Comparison of ENCODE assay signal across 27 cellular contexts in genomic region chr21:41820384-41821080, GRCh38. TPM values are rescaled to one million over a fixed set of nuclear protein-coding genes. Genes with fewer than 3 reads are reported as not detected.
"Had no signal": no experiment of that assay in that cellular context is flagged by ENCODE, and none has a peak within 500 bp of the region (broad histone marks: within the 10 kb centered on the region; RNA-seq: fewer than 3 reads in every experiment).

No MANE protein-coding gene starts in this region.

- H3K4me1 ChIP-seq: parathyroid adenoma, psoas muscle, right lobe of liver had no signal

- H3K27me3 Mint-ChIP-seq: memory B cell; naive thymus-derived CD4-positive, alpha-beta T cell; natural killer cell treated with Interleukin-12 subunit alpha and Interleukin-12 subunit beta and Interleukin-15 and Interleukin-18, amount 100 ng/mL, for 72 hours; stimulated activated memory B cell treated with anti-CD40 and anti-IgM and Interleukin-4, amounts not matched to agents 10 μg/mL and 1 μg/mL and 100 μg/mL, for 72 hours; stimulated activated naive CD8-positive, alpha-beta T cell treated with anti-CD3 and anti-CD28 coated beads, Interleukin-15, amount 100 ng/mL, for 72 hours had no signal

- H3K9me3 Mint-ChIP-seq: memory B cell; naive thymus-derived CD4-positive, alpha-beta T cell; natural killer cell treated with Interleukin-12 subunit alpha and Interleukin-12 subunit beta and Interleukin-15 and Interleukin-18, amount 100 ng/mL, for 72 hours; stimulated activated memory B cell treated with anti-CD40 and anti-IgM and Interleukin-4, amounts not matched to agents 10 μg/mL and 1 μg/mL and 100 μg/mL, for 72 hours; stimulated activated naive CD8-positive, alpha-beta T cell treated with anti-CD3 and anti-CD28 coated beads, Interleukin-15, amount 100 ng/mL, for 72 hours had no signal

- H3K36me3 Mint-ChIP-seq: natural killer cell treated with Interleukin-12 subunit alpha and Interleukin-12 subunit beta and Interleukin-15 and Interleukin-18, amount 100 ng/mL, for 72 hours had no signal

- H2AFZ ChIP-seq: hepatocyte, parathyroid adenoma had no signal

- H3K4me3 Mint-ChIP-seq: memory B cell; naive thymus-derived CD4-positive, alpha-beta T cell; natural killer cell treated with Interleukin-12 subunit alpha and Interleukin-12 subunit beta and Interleukin-15 and Interleukin-18, amount 100 ng/mL, for 72 hours; stimulated activated memory B cell treated with anti-CD40 and anti-IgM and Interleukin-4, amounts not matched to agents 10 μg/mL and 1 μg/mL and 100 μg/mL, for 72 hours; stimulated activated naive CD8-positive, alpha-beta T cell treated with anti-CD3 and anti-CD28 coated beads, Interleukin-15, amount 100 ng/mL, for 72 hours had no signal

- DNase-seq: heart right ventricle; islet precursor cell; left ventricle myocardium inferior; midbrain; naive thymus-derived CD4-positive, alpha-beta T cell; nucleus accumbens; psoas muscle; stimulated activated CD4-positive, alpha-beta T cell treated with anti-CD3 and anti-CD28 coated beads, Interleukin-1b, Interleukin-23, amount 100 ng/mL, for 48 hours; stimulated activated CD4-positive, alpha-beta T cell treated with anti-CD3 and anti-CD28 coated beads, Interleukin-2, amount 100 ng/mL, for 48 hours; stimulated activated CD4-positive, alpha-beta T cell treated with anti-CD3 and anti-CD28 coated beads, Interleukin-4, amount 100 ng/mL, for 4 hours; stimulated activated CD8-positive, alpha-beta memory T cell treated with anti-CD3 and anti-CD28 coated beads, Interleukin-4, amount 100 ng/mL, for 48 hours; stimulated activated naive CD4-positive, alpha-beta T cell treated with Interleukin-2 at 50 U/mL for 16 hours; stimulated activated naive CD8-positive, alpha-beta T cell treated with anti-CD3 and anti-CD28 coated beads, Interleukin-15, amount 100 ng/mL, for 72 hours; substantia nigra had no signal

- H3K4me2 ChIP-seq: hepatocyte, smooth muscle cell had no signal

- H3K36me3 ChIP-seq: right lobe of liver had no signal

- ATAC-seq: heart right ventricle; mucosa of descending colon; naive thymus-derived CD4-positive, alpha-beta T cell; natural killer cell treated with Interleukin-12 subunit alpha and Interleukin-12 subunit beta and Interleukin-15 and Interleukin-18, amount 100 ng/mL, for 72 hours; psoas muscle; right lobe of liver; stimulated activated memory B cell treated with anti-CD40 and anti-IgM and Interleukin-4, amounts not matched to agents 10 μg/mL and 1 μg/mL and 100 μg/mL, for 72 hours; stimulated activated naive CD8-positive, alpha-beta T cell treated with anti-CD3 and anti-CD28 coated beads, Interleukin-15, amount 100 ng/mL, for 72 hours had no signal

- H3K27me3 ChIP-seq: heart right ventricle, hepatocyte, right lobe of liver, tibial nerve, upper lobe of left lung had no signal

- H3K9me3 ChIP-seq: heart right ventricle, left ventricle myocardium inferior, mucosa of descending colon, psoas muscle, right lobe of liver, tibial nerve, upper lobe of left lung had no signal

- H3K27ac Mint-ChIP-seq: memory B cell; naive thymus-derived CD4-positive, alpha-beta T cell; natural killer cell treated with Interleukin-12 subunit alpha and Interleukin-12 subunit beta and Interleukin-15 and Interleukin-18, amount 100 ng/mL, for 72 hours; stimulated activated memory B cell treated with anti-CD40 and anti-IgM and Interleukin-4, amounts not matched to agents 10 μg/mL and 1 μg/mL and 100 μg/mL, for 72 hours had no signal

- H3K27ac ChIP-seq: heart right ventricle, hepatocyte, left ventricle myocardium inferior, parathyroid adenoma, psoas muscle, right lobe of liver, tibial nerve, upper lobe of left lung had no signal

- H3K4me3 ChIP-seq: heart right ventricle, hepatocyte, left ventricle myocardium inferior, mucosa of descending colon, psoas muscle, right lobe of liver, smooth muscle cell, tibial nerve, upper lobe of left lung had no signal

- H3K79me2 ChIP-seq: hepatocyte, parathyroid adenoma had no signal

RNA-seq across cellular contexts. Expression of gene RIPK4, which starts 53.7 kb away (rescaled TPM):
- total RNA-seq: mesenteric fat pad, myocyte, psoas muscle, temporal lobe had no signal
